In genomic region chr3:114093596-114093995, GRCh38 we compare ENCODE assay signal across 9 cellular contexts. TPM values are rescaled to one million over a fixed set of nuclear protein-coding genes. Genes with fewer than 3 reads are reported as not detected.
DNase-seq lines count a peak whose midpoint lies in the region; TF ChIP-seq lines count a peak whose summit lies in the region.
"Had no signal": no experiment of that assay in that cellular context is flagged by ENCODE, and none has a peak within 500 bp of the region (broad histone marks: within the 10 kb centered on the region; RNA-seq: fewer than 3 reads in every experiment).

No MANE protein-coding gene starts in this region.

- H3K4me3 Mint-ChIP-seq in activated CD4-positive, alpha-beta T cell treated with anti-CD3 and anti-CD28 coated beads, Interleukin-2, amount 10 ng/mL, durations not matched to agents 7 days and 5 days: no peak overlapping the region

- no peak for TF ChIP-seq CTCF in thyroid gland (IDR thresholded peaks at IDR 0.05)

- H3K9me3 ChIP-seq in thyroid gland: no peaks in the 10 kb centered on the region
- H3K9me3 ChIP-seq: BLaER1 treated with 17β-estradiol and CSF1 and Interleukin-3, amounts not matched to agents 10 nM and 100 nM had no signal

- H3K27me3 Mint-ChIP-seq in activated CD4-positive, alpha-beta T cell treated with anti-CD3 and anti-CD28 coated beads, Interleukin-2, amount 10 ng/mL, durations not matched to agents 7 days and 5 days: peaks cover 13% of the 10 kb centered on the region

- H3K27ac Mint-ChIP-seq in activated CD4-positive, alpha-beta T cell treated with anti-CD3 and anti-CD28 coated beads, Interleukin-2, amount 10 ng/mL, durations not matched to agents 7 days and 5 days: no peak overlapping the region

- H3K27me3 ChIP-seq in thyroid gland: no peaks in the 10 kb centered on the region
- H3K27me3 ChIP-seq: BLaER1 treated with 17β-estradiol and CSF1 and Interleukin-3, amounts not matched to agents 10 nM and 100 nM had no signal

- 50 to 53% methylated on average over 2 of the region's 2 CpGs for WGBS in thyroid gland, 2 donors

- no peak overlapping the region for H3K27ac ChIP-seq in thyroid gland
- H3K27ac ChIP-seq: BLaER1 treated with 17β-estradiol and CSF1 and Interleukin-3, amounts not matched to agents 10 nM and 100 nM had no signal

- no peaks in the 10 kb centered on the region for H3K36me3 Mint-ChIP-seq in activated CD4-positive, alpha-beta T cell treated with anti-CD3 and anti-CD28 coated beads, Interleukin-2, amount 10 ng/mL, durations not matched to agents 7 days and 5 days (ENCODE audit: low read depth)

- TF ChIP-seq POLR2A in thyroid gland (IDR thresholded peaks at IDR 0.05): no peak

- H3K4me3 ChIP-seq in thyroid gland (replicated peaks in 1 of 3): no peak overlapping the region
- H3K4me3 ChIP-seq: BLaER1 treated with 17β-estradiol and CSF1 and Interleukin-3, amounts not matched to agents 10 nM and 100 nM had no signal

- DNase-seq in SIG-M5 treated with dmso at 0.1 percent for 504 hours (lab: John Stamatoyannopoulos, UW; ENCODE audit: unreplicated experiment) (peak; percentile 16), SIG-M5 (lab: John Stamatoyannopoulos, UW) (no peak), RPMI7951 (ENCODE audit: low read depth) (peak; percentile 64), fibroblast of peridontal ligament (ENCODE audit: extremely low read depth) (peak; percentile 73), thyroid gland (peak; percentile 59 to 62), SW480 (ENCODE audit: low spot score) (no peak), NCI-H345 treated with DMSO at 0.1 percent for 48 hours (lab: John Stamatoyannopoulos, UW; ENCODE audit: unreplicated experiment) (no peak)
- no peak for DNase-seq in activated CD4-positive, alpha-beta T cell treated with anti-CD3 and anti-CD28 coated beads, Interleukin-2, amount 10 ng/mL, durations not matched to agents 7 days and 5 days

- H3K4me1 ChIP-seq in thyroid gland: no peaks in the 10 kb centered on the region

- POLR2A ChIA-PET in activated CD4-positive, alpha-beta T cell treated with anti-CD3 and anti-CD28 coated beads, Interleukin-2, amount 10 ng/mL, durations not matched to agents 7 days and 5 days (lab: Charles Lee): no interaction called here

- CTCF ChIA-PET in activated CD4-positive, alpha-beta T cell treated with anti-CD3 and anti-CD28 coated beads, Interleukin-2, amount 10 ng/mL, durations not matched to agents 7 days and 5 days (lab: Charles Lee): no interaction called here

- H3K36me3 ChIP-seq in thyroid gland: no peaks in the 10 kb centered on the region

- peaks cover 2% of the 10 kb centered on the region for H3K4me1 Mint-ChIP-seq in activated CD4-positive, alpha-beta T cell treated with anti-CD3 and anti-CD28 coated beads, Interleukin-2, amount 10 ng/mL, durations not matched to agents 7 days and 5 days

- no peaks in the 10 kb centered on the region for H3K9me3 Mint-ChIP-seq in activated CD4-positive, alpha-beta T cell treated with anti-CD3 and anti-CD28 coated beads, Interleukin-2, amount 10 ng/mL, durations not matched to agents 7 days and 5 days

- intact Hi-C loops in thyroid gland (cut with DNase I): no loop called here

RNA-seq across cellular contexts. Expression of gene QTRT2, which starts 37.1 kb away (rescaled TPM):
- total RNA-seq in RPMI7951 (2014; rRNA removed; shearing (Covaris generic)): 17.7 and 20.4 TPM in 2 replicates
- total RNA-seq in thyroid gland: 10 to 100 TPM; 18.5 to 33.3 (median 21.6) TPM
- 10 to 100 TPM; 28.7 to 38.3 TPM for total RNA-seq in activated CD4-positive, alpha-beta T cell treated with anti-CD3 and anti-CD28 coated beads, Interleukin-2, amount 10 ng/mL, durations not matched to agents 7 days and 5 days

RNA-seq across cellular contexts. Expression of gene CCDC191, which starts 37.3 kb away (rescaled TPM):
- 0.96 and 1.6 TPM in 2 replicates for total RNA-seq in RPMI7951 (2014; rRNA removed; shearing (Covaris generic))
- total RNA-seq in thyroid gland: 10 to 100 TPM; 10.5 to 17.3 (median 12.9) TPM
- total RNA-seq in activated CD4-positive, alpha-beta T cell treated with anti-CD3 and anti-CD28 coated beads, Interleukin-2, amount 10 ng/mL, durations not matched to agents 7 days and 5 days: 1 to 10 TPM; 2.9 to 3.2 TPM

Comparison
In these comparisons a context has a peak if more than half of its experiments do, and no peak if none do; other contexts are left out.
1. DNase-seq: peak in SIG-M5 treated with dmso at 0.1 percent for 504 hours (single experiment), RPMI7951 (single experiment), fibroblast of peridontal ligament (single experiment) and thyroid gland (2 of 2); none in SIG-M5 (single experiment), activated CD4-positive, alpha-beta T cell treated with anti-CD3 and anti-CD28 coated beads, Interleukin-2, amount 10 ng/mL, durations not matched to agents 7 days and 5 days (single experiment), SW480 (single experiment) and NCI-H345 treated with DMSO at 0.1 percent for 48 hours (single experiment).